Comparison of ENCODE assay signal across 10 cellular contexts in genomic region chr7:118311121-118311803, GRCh38.
A peak's percentile ranks its signal among the peaks of the same experiment; 100 is the strongest.
DNase-seq lines count a peak whose midpoint lies in the region; ATAC-seq and TF ChIP-seq lines count a peak whose summit lies in the region.
"Had no signal": no experiment of that assay in that cellular context is flagged by ENCODE, and none has a peak within 500 bp of the region (broad histone marks: within the 10 kb centered on the region; RNA-seq: fewer than 3 reads in every experiment).

No MANE protein-coding gene starts in this region.

- no peak overlapping the region for H2AFZ ChIP-seq in MM.1S (ENCODE audit: low read length)

- no peak overlapping the region for H3K4me3 ChIP-seq in MM.1S (ENCODE audit: low read length)
- no peak overlapping the region for H3K4me3 ChIP-seq in right atrium auricular region
- H3K4me3 ChIP-seq in WERI-Rb-1 (ENCODE audit: low read depth, low read length), result no peak overlapping the region

- H3K79me2 ChIP-seq in MM.1S (ENCODE audit: low read length), result no peaks in the 10 kb centered on the region

- peak; percentile 63 for ATAC-seq in GM19025 (IDR thresholded peaks at IDR 0.05; ENCODE audit: low read depth, unreplicated experiment)
- peak; percentile 72 for ATAC-seq in HG02678 (IDR thresholded peaks at IDR 0.05; ENCODE audit: unreplicated experiment)
- peak; percentile 36 for ATAC-seq in foreskin keratinocyte

- no peak for TF ChIP-seq CTCF in MM.1S (IDR thresholded peaks at IDR 0.05; ENCODE audit: low read length)
- no peak for TF ChIP-seq CTCF in foreskin keratinocyte (conservative IDR thresholded peaks at IDR 0.05)
- TF ChIP-seq CTCF in right atrium auricular region (IDR thresholded peaks at IDR 0.05), result no peak
- no peak for TF ChIP-seq CTCF in WERI-Rb-1 (IDR thresholded peaks at IDR 0.05; ENCODE audit: low read depth, low read length)

- H3F3A ChIP-seq in MM.1S (ENCODE audit: insufficient read depth, low read length), result peaks cover 10% of the 10 kb centered on the region

- DNase-seq in MM.1S (peak; percentile 42), foreskin keratinocyte (peak; percentile 51 to 62), GOT3 (lab: John Stamatoyannopoulos, UW) (no peak), NCI-H526 (lab: John Stamatoyannopoulos, UW) (no peak), right atrium auricular region (ENCODE audit: low spot score) (no peak), WERI-Rb-1 (no peak)
- DNase-seq: activated effector memory CD4-positive, alpha-beta T cell treated with anti-CD3 and anti-CD28 coated beads, Interleukin-2, amount 50 U/mL, for 16 hours; IMR-90 had no signal

- H3K9me3 ChIP-seq in MM.1S (replicated peaks; ENCODE audit: insufficient read depth, low read length) (no peaks in the 10 kb centered on the region), right atrium auricular region (peaks cover 0 to 5% of the 10 kb centered on the region in 2 donors), WERI-Rb-1 (ENCODE audit: severe bottlenecking) (no peaks in the 10 kb centered on the region)

- peak overlapping the region; percentile 17; the same call in 1 of the 2 replicates for H3K4me2 ChIP-seq in MM.1S (ENCODE audit: low read depth, low read length)

- H3K9me2 ChIP-seq in MM.1S (replicated peaks; ENCODE audit: insufficient read depth, low read length), result no peaks in the 10 kb centered on the region

- H3K4me1 ChIP-seq in MM.1S (ENCODE audit: low read length) (peaks cover 25% of the 10 kb centered on the region), foreskin keratinocyte (peaks cover 4% of the 10 kb centered on the region), right atrium auricular region (no peaks in the 10 kb centered on the region)

- H3K27ac ChIP-seq in MM.1S (ENCODE audit: low read length), result peak overlapping the region; percentile 23; the same call in 1 of the 2 replicates
- H3K27ac ChIP-seq in foreskin keratinocyte, result no peak overlapping the region
- no peak overlapping the region for H3K27ac ChIP-seq in right atrium auricular region
- no peak overlapping the region for H3K27ac ChIP-seq in WERI-Rb-1

- H3K9ac ChIP-seq in MM.1S (ENCODE audit: low read length), result no peak overlapping the region

- H3K27me3 ChIP-seq in MM.1S (replicated peaks; ENCODE audit: insufficient read depth, low read length) (no peaks in the 10 kb centered on the region), foreskin keratinocyte (no peaks in the 10 kb centered on the region), right atrium auricular region (no peaks in the 10 kb centered on the region), WERI-Rb-1 (ENCODE audit: insufficient read depth, low read depth, severe bottlenecking) (no peaks in the 10 kb centered on the region)

- H4K20me1 ChIP-seq in MM.1S (ENCODE audit: insufficient read depth, low read length), result no peaks in the 10 kb centered on the region

- no peaks in the 10 kb centered on the region for H3K36me3 ChIP-seq in MM.1S (replicated peaks; ENCODE audit: insufficient read depth, low read length)
- H3K36me3 ChIP-seq in right atrium auricular region, result no peaks in the 10 kb centered on the region
- no peaks in the 10 kb centered on the region for H3K36me3 ChIP-seq in WERI-Rb-1

Comparison
In these comparisons a context has a peak if more than half of its experiments do, and no peak if none do; other contexts are left out.
1. DNase-seq: peak in MM.1S (single experiment) and foreskin keratinocyte (2 of 2); none in GOT3 (single experiment), NCI-H526 (0 of 2), right atrium auricular region (single experiment) and WERI-Rb-1 (single experiment).
2. Peak in every context shown above with its lines, with median percentiles within 50 percentile points of each other: ATAC-seq.